Comparison of ENCODE assay signal across 8 cellular contexts in genomic region chr7:101126651-101127459, GRCh38. TPM values are rescaled to one million over a fixed set of nuclear protein-coding genes. Genes with fewer than 3 reads are reported as not detected.
DNase-seq lines count a peak whose midpoint lies in the region; ATAC-seq lines count a peak whose summit lies in the region.

SERPINE1 (plus strand) TSS chr7:101127104; CDS start chr7:101128394, 1,290 bp downstream.

- H3K9me3 ChIP-seq in effector memory CD4-positive, alpha-beta T cell (ENCODE audit: control insufficient read depth, low read length) = no peaks in the 10 kb centered on the region

- intact Hi-C loops in activated CD4-positive, alpha-beta T cell treated with anti-CD3 and anti-CD28 coated beads, Interleukin-2, amount 10 ng/mL, durations not matched to agents 24 days and 14 days (cut with micrococcal nuclease) = no loop called here

- DNase-seq in COR-L47 (lab: John Stamatoyannopoulos, UW) = peak; percentile 33
- DNase-seq in Kasumi-1 (lab: John Stamatoyannopoulos, UW) = peak; percentile 38 to 60
- DNase-seq in activated CD4-positive, alpha-beta T cell treated with anti-CD3 and anti-CD28 coated beads, Interleukin-2, amount 10 ng/mL, durations not matched to agents 24 days and 14 days = peak; percentile 88
- DNase-seq in effector memory CD4-positive, alpha-beta T cell = peak; percentile 16 to 29 (median 16)
- DNase-seq in lung microvascular endothelial cell (ENCODE audit: low read depth in 2 of 2) = peak; percentile 99 to 100
- peak; percentile 12 to 31 for DNase-seq in stimulated activated CD8-positive, alpha-beta memory T cell treated with anti-CD3 and anti-CD28 coated beads, Interleukin-7, amount 100 ng/mL, for 1 hour (ENCODE audit: low read depth in 2 of 2)
- no peak for DNase-seq in NCI-H82 treated with DMSO at 0.1 percent for 48 hours (lab: John Stamatoyannopoulos, UW; ENCODE audit: unreplicated experiment)

- peak within 1 kb of the TSS; percentile 56 for H3K4me3 Mint-ChIP-seq in activated CD4-positive, alpha-beta T cell treated with anti-CD3 and anti-CD28 coated beads, Interleukin-2, amount 10 ng/mL, durations not matched to agents 24 days and 14 days

- ATAC-seq in GM19372 (IDR thresholded peaks at IDR 0.05; ENCODE audit: low read depth, unreplicated experiment) = peak; percentile 31

- peaks cover 11% of the 10 kb centered on the region for H3K27me3 ChIP-seq in effector memory CD4-positive, alpha-beta T cell (replicated peaks; ENCODE audit: control insufficient read depth, insufficient read depth, low read length, poor library complexity, severe bottlenecking)

- H3K27ac ChIP-seq in effector memory CD4-positive, alpha-beta T cell (ENCODE audit: insufficient read depth, low read length, poor library complexity, severe bottlenecking) = no peak within 1 kb of the TSS

- peak within 1 kb of the TSS; percentile 56 for H3K27ac Mint-ChIP-seq in activated CD4-positive, alpha-beta T cell treated with anti-CD3 and anti-CD28 coated beads, Interleukin-2, amount 10 ng/mL, durations not matched to agents 24 days and 14 days

- H3K36me3 Mint-ChIP-seq in activated CD4-positive, alpha-beta T cell treated with anti-CD3 and anti-CD28 coated beads, Interleukin-2, amount 10 ng/mL, durations not matched to agents 24 days and 14 days (ENCODE audit: low read depth) = no peaks in the 10 kb centered on the region

- no peaks in the 10 kb centered on the region for H3K36me3 ChIP-seq in effector memory CD4-positive, alpha-beta T cell (ENCODE audit: control insufficient read depth, insufficient read depth, low read length)

- peaks cover 50% of the 10 kb centered on the region for H3K27me3 Mint-ChIP-seq in activated CD4-positive, alpha-beta T cell treated with anti-CD3 and anti-CD28 coated beads, Interleukin-2, amount 10 ng/mL, durations not matched to agents 24 days and 14 days

- H3K4me1 ChIP-seq in effector memory CD4-positive, alpha-beta T cell (ENCODE audit: control insufficient read depth, insufficient read depth, low read length, poor library complexity, severe bottlenecking) = peaks cover 17% of the 10 kb centered on the region

- H3K4me3 ChIP-seq in effector memory CD4-positive, alpha-beta T cell (ENCODE audit: insufficient read depth, low read depth, low read length, poor library complexity, severe bottlenecking) = no peak within 1 kb of the TSS

- H3K9me3 Mint-ChIP-seq in activated CD4-positive, alpha-beta T cell treated with anti-CD3 and anti-CD28 coated beads, Interleukin-2, amount 10 ng/mL, durations not matched to agents 24 days and 14 days = no peaks in the 10 kb centered on the region

- peaks cover 46% of the 10 kb centered on the region for H3K4me1 Mint-ChIP-seq in activated CD4-positive, alpha-beta T cell treated with anti-CD3 and anti-CD28 coated beads, Interleukin-2, amount 10 ng/mL, durations not matched to agents 24 days and 14 days

RNA-seq across cellular contexts. Expression of gene SERPINE1, which starts in this region (rescaled TPM):
- total RNA-seq in activated CD4-positive, alpha-beta T cell treated with anti-CD3 and anti-CD28 coated beads, Interleukin-2, amount 10 ng/mL, durations not matched to agents 24 days and 14 days = 0.33 and 0.45 TPM in 2 replicates
- total RNA-seq in lung microvascular endothelial cell = 68.3 and 170 TPM in 2 replicates

Comparison
In these comparisons a context has a peak if more than half of its experiments do, and no peak if none do; other contexts are left out.
1. RNA of gene SERPINE1 (total RNA-seq): 68.3 to 170 TPM in lung microvascular endothelial cell; 0.33 to 0.45 TPM in activated CD4-positive, alpha-beta T cell treated with anti-CD3 and anti-CD28 coated beads, Interleukin-2, amount 10 ng/mL, durations not matched to agents 24 days and 14 days; every median in the first group is over 10 times any median in the second.
2. Peak in DNase-seq in activated CD4-positive, alpha-beta T cell treated with anti-CD3 and anti-CD28 coated beads, Interleukin-2, amount 10 ng/mL, durations not matched to agents 24 days and 14 days; RNA of the gene not detected or under 1 TPM.